ENCODE assay signal across 1 cellular context in the genomic region with DNA sequence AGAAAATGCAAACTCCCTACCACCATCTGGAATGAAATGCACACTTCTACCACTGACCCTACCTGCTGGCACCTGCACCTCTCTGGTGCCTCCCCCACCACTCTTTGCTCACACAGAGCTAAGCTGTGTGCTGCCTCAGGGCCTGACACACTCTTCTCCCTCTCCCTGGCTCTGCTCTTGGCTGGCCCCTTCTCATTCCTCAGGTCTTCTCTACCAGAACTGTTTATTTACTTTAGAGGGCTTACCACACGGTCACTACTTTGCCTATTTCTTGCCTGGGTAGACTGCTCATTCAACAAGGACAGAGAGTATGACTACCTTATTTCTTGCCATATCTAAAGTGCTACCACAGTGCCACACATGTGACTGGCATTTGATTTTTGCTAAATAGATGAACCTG.
TF ChIP-seq lines count a peak whose summit lies in the region.

No MANE protein-coding gene starts in this region.

TF ChIP-seq in GM23338, 12 proteins besides CTCF, POLR2A, EP300 and RAD21 (continued from another document):
- no peak for TF ChIP-seq STAT1 (IDR thresholded peaks at IDR 0.05; ENCODE audit: unreplicated experiment)
- TF ChIP-seq JUNB (IDR thresholded peaks at IDR 0.05; ENCODE audit: unreplicated experiment), result no peak
- TF ChIP-seq ZNF114 (CRISPR knock-in tag; IDR thresholded peaks at IDR 0.05), result no peak
- no peak for TF ChIP-seq REST (IDR thresholded peaks at IDR 0.05; ENCODE audit: unreplicated experiment)
- TF ChIP-seq EZH2phosphoT487 (IDR thresholded peaks at IDR 0.05; ENCODE audit: unreplicated experiment), result no peak
- TF ChIP-seq CREB1 (CRISPR knock-in tag; IDR thresholded peaks at IDR 0.05; ENCODE audit: low read depth), result no peak
- TF ChIP-seq, protein P1, sequence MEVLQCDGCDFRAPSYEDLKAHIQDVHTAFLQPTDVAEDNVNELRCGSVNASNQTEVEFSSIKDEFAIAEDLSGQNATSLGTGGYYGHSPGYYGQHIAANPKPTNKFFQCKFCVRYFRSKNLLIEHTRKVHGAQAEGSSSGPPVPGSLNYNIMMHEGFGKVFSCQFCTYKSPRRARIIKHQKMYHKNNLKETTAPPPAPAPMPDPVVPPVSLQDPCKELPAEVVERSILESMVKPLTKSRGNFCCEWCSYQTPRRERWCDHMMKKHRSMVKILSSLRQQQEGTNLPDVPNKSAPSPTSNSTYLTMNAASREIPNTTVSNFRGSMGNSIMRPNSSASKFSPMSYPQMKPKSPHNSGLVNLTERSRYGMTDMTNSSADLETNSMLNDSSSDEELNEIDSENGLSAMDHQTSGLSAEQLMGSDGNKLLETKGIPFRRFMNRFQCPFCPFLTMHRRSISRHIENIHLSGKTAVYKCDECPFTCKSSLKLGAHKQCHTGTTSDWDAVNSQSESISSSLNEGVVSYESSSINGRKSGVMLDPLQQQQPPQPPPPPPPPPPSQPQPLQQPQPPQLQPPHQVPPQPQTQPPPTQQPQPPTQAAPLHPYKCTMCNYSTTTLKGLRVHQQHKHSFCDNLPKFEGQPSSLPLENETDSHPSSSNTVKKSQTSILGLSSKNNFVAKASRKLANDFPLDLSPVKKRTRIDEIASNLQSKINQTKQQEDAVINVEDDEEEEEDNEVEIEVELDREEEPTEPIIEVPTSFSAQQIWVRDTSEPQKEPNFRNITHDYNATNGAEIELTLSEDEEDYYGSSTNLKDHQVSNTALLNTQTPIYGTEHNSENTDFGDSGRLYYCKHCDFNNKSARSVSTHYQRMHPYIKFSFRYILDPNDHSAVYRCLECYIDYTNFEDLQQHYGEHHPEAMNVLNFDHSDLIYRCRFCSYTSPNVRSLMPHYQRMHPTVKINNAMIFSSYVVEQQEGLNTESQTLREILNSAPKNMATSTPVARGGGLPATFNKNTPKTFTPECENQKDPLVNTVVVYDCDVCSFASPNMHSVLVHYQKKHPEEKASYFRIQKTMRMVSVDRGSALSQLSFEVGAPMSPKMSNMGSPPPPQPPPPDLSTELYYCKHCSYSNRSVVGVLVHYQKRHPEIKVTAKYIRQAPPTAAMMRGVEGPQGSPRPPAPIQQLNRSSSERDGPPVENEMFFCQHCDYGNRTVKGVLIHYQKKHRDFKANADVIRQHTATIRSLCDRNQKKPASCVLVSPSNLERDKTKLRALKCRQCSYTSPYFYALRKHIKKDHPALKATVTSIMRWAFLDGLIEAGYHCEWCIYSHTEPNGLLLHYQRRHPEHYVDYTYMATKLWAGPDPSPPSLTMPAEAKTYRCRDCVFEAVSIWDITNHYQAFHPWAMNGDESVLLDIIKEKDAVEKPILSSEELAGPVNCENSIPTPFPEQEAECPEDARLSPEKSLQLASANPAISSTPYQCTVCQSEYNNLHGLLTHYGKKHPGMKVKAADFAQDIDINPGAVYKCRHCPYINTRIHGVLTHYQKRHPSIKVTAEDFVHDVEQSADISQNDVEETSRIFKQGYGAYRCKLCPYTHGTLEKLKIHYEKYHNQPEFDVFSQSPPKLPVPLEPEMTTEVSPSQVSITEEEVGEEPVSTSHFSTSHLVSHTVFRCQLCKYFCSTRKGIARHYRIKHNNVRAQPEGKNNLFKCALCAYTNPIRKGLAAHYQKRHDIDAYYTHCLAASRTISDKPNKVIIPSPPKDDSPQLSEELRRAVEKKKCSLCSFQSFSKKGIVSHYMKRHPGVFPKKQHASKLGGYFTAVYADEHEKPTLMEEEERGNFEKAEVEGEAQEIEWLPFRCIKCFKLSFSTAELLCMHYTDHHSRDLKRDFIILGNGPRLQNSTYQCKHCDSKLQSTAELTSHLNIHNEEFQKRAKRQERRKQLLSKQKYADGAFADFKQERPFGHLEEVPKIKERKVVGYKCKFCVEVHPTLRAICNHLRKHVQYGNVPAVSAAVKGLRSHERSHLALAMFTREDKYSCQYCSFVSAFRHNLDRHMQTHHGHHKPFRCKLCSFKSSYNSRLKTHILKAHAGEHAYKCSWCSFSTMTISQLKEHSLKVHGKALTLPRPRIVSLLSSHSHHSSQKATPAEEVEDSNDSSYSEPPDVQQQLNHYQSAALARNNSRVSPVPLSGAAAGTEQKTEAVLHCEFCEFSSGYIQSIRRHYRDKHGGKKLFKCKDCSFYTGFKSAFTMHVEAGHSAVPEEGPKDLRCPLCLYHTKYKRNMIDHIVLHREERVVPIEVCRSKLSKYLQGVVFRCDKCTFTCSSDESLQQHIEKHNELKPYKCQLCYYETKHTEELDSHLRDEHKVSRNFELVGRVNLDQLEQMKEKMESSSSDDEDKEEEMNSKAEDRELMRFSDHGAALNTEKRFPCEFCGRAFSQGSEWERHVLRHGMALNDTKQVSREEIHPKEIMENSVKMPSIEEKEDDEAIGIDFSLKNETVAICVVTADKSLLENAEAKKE (CRISPR knock-in tag; IDR thresholded peaks at IDR 0.05), result no peak
